In genomic region chr14:87869619-87870583, GRCh38 we compare ENCODE assay signal across 9 cellular contexts.
DNase-seq lines count a peak whose midpoint lies in the region; ATAC-seq, FAIRE-seq and TF ChIP-seq lines count a peak whose summit lies in the region.
"Had no signal": no experiment of that assay in that cellular context is flagged by ENCODE, and none has a peak within 500 bp of the region (broad histone marks: within the 10 kb centered on the region; RNA-seq: fewer than 3 reads in every experiment).

No MANE protein-coding gene starts in this region.

- peak; percentile 58 for ATAC-seq in GM19043 (IDR thresholded peaks at IDR 0.05; ENCODE audit: low read depth, unreplicated experiment)
- ATAC-seq in HG03520 (IDR thresholded peaks at IDR 0.05; ENCODE audit: unreplicated experiment): peak; percentile 82
- ATAC-seq in HG03280 (IDR thresholded peaks at IDR 0.05; ENCODE audit: unreplicated experiment): no peak

- POLR2A ChIA-PET in AG04449 (lab: Yijun Ruan, JAX): no interaction called here

- intact Hi-C loops in tibial artery (cut with DNase I; ENCODE audit: low total_unique reads): no loop called here

- H3K4me3 ChIP-seq in AG04449 (ENCODE audit: low read depth, low read length): no peak overlapping the region
- H3K4me3 ChIP-seq in epithelial cell of esophagus (ENCODE audit: low read length): no peak overlapping the region
- no peak overlapping the region for H3K4me3 ChIP-seq in small intestine (ENCODE audit: low read depth in 1 of 2, low read length in 2 of 2)
- H3K4me3 ChIP-seq in tibial artery: no peak overlapping the region

- H3K36me3 ChIP-seq in small intestine (ENCODE audit: control insufficient read depth in 2 of 2, insufficient read depth in 2 of 2, low read length in 2 of 2): no peaks in the 10 kb centered on the region
- no peaks in the 10 kb centered on the region for H3K36me3 ChIP-seq in tibial artery

- TF ChIP-seq CTCF in AG04449 (IDR thresholded peaks at IDR 0.05; ENCODE audit: insufficient read depth, low read length, missing control alignments) (no peak), epithelial cell of esophagus (IDR thresholded peaks at IDR 0.05; ENCODE audit: insufficient read depth, low read depth, low read length, missing control alignments) (no peak), tibial artery (IDR thresholded peaks at IDR 0.05) (no peak)

- 54 to 69% (median 60%) methylated on average over 4 of the region's 4 CpGs for WGBS in small intestine, 3 donors

- FAIRE-seq in small intestine (lab: Jason Lieb, UNC): no peak

- no peaks in the 10 kb centered on the region for H3K9me3 ChIP-seq in small intestine (ENCODE audit: control insufficient read depth, low read depth)
- no peaks in the 10 kb centered on the region for H3K9me3 ChIP-seq in tibial artery

- CTCF ChIA-PET in AG04449 (lab: Yijun Ruan, JAX): no interaction called here

- no peaks in the 10 kb centered on the region for H3K4me1 ChIP-seq in small intestine (ENCODE audit: control insufficient read depth in 2 of 2, insufficient read depth in 1 of 2, low read depth in 1 of 2, low read length in 1 of 2)
- H3K4me1 ChIP-seq in tibial artery: no peaks in the 10 kb centered on the region

- H3K27ac ChIP-seq in small intestine (ENCODE audit: low read depth in 1 of 2, low read length in 1 of 2) (no peak overlapping the region), tibial artery (no peak overlapping the region)

- H3K27me3 ChIP-seq in small intestine (ENCODE audit: control insufficient read depth in 2 of 2, insufficient read depth in 2 of 2, low read length in 2 of 2) (no peaks in the 10 kb centered on the region), tibial artery (no peaks in the 10 kb centered on the region)

- peak; percentile 52 for DNase-seq in AG04449 (ENCODE audit: low read depth, low spot score)
- DNase-seq in epithelial cell of esophagus (ENCODE audit: low read depth): peak; percentile 89
- no peak for DNase-seq in HK-2 (ENCODE audit: unreplicated experiment)
- DNase-seq in small intestine: no peak
- DNase-seq in tibial artery: no peak
- DNase-seq: effector CD8-positive, alpha-beta T cell had no signal

Comparison
In these comparisons a context has a peak if more than half of its experiments do, and no peak if none do; other contexts are left out.
1. DNase-seq: peak in AG04449 (single experiment) and epithelial cell of esophagus (single experiment); none in HK-2 (single experiment), small intestine (single experiment) and tibial artery (0 of 2).